1 cellular context compared by ENCODE assay signal in the genomic region with DNA sequence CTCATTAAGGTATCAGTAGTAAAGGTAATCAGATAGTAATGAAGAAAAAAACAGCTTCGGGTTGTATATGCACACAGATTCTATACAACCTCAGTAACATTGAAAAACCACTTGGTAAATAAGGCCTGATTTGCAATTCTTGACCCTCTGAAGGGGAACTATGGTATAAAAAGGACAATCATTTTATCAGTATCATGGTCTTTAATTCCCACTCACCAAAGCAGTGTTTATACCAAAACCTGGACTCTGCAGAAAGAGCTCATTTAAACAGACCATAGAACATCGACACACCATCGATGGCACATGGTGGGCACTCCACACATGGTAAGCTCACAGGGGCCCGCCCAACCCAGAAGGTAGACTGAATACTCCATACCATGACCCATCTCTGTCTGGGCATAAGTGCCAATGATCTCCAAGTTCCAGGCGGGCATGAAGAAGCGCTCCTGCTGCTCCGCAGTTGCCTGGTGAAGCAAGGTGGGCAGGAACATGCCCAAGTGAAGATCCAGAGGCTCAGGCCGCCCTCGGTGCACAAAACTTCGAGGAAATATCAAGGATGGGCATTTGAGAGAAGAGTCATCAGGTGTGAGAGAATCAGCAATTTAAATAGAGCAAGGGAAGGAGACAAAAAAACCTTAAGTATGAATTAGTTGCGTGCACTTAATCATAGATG.
TF ChIP-seq lines count a peak whose summit lies in the region.

No MANE protein-coding gene starts in this region.

TF ChIP-seq in H1, 55 proteins besides CTCF, POLR2A, EP300 and RAD21:
- TF ChIP-seq, protein P1, sequence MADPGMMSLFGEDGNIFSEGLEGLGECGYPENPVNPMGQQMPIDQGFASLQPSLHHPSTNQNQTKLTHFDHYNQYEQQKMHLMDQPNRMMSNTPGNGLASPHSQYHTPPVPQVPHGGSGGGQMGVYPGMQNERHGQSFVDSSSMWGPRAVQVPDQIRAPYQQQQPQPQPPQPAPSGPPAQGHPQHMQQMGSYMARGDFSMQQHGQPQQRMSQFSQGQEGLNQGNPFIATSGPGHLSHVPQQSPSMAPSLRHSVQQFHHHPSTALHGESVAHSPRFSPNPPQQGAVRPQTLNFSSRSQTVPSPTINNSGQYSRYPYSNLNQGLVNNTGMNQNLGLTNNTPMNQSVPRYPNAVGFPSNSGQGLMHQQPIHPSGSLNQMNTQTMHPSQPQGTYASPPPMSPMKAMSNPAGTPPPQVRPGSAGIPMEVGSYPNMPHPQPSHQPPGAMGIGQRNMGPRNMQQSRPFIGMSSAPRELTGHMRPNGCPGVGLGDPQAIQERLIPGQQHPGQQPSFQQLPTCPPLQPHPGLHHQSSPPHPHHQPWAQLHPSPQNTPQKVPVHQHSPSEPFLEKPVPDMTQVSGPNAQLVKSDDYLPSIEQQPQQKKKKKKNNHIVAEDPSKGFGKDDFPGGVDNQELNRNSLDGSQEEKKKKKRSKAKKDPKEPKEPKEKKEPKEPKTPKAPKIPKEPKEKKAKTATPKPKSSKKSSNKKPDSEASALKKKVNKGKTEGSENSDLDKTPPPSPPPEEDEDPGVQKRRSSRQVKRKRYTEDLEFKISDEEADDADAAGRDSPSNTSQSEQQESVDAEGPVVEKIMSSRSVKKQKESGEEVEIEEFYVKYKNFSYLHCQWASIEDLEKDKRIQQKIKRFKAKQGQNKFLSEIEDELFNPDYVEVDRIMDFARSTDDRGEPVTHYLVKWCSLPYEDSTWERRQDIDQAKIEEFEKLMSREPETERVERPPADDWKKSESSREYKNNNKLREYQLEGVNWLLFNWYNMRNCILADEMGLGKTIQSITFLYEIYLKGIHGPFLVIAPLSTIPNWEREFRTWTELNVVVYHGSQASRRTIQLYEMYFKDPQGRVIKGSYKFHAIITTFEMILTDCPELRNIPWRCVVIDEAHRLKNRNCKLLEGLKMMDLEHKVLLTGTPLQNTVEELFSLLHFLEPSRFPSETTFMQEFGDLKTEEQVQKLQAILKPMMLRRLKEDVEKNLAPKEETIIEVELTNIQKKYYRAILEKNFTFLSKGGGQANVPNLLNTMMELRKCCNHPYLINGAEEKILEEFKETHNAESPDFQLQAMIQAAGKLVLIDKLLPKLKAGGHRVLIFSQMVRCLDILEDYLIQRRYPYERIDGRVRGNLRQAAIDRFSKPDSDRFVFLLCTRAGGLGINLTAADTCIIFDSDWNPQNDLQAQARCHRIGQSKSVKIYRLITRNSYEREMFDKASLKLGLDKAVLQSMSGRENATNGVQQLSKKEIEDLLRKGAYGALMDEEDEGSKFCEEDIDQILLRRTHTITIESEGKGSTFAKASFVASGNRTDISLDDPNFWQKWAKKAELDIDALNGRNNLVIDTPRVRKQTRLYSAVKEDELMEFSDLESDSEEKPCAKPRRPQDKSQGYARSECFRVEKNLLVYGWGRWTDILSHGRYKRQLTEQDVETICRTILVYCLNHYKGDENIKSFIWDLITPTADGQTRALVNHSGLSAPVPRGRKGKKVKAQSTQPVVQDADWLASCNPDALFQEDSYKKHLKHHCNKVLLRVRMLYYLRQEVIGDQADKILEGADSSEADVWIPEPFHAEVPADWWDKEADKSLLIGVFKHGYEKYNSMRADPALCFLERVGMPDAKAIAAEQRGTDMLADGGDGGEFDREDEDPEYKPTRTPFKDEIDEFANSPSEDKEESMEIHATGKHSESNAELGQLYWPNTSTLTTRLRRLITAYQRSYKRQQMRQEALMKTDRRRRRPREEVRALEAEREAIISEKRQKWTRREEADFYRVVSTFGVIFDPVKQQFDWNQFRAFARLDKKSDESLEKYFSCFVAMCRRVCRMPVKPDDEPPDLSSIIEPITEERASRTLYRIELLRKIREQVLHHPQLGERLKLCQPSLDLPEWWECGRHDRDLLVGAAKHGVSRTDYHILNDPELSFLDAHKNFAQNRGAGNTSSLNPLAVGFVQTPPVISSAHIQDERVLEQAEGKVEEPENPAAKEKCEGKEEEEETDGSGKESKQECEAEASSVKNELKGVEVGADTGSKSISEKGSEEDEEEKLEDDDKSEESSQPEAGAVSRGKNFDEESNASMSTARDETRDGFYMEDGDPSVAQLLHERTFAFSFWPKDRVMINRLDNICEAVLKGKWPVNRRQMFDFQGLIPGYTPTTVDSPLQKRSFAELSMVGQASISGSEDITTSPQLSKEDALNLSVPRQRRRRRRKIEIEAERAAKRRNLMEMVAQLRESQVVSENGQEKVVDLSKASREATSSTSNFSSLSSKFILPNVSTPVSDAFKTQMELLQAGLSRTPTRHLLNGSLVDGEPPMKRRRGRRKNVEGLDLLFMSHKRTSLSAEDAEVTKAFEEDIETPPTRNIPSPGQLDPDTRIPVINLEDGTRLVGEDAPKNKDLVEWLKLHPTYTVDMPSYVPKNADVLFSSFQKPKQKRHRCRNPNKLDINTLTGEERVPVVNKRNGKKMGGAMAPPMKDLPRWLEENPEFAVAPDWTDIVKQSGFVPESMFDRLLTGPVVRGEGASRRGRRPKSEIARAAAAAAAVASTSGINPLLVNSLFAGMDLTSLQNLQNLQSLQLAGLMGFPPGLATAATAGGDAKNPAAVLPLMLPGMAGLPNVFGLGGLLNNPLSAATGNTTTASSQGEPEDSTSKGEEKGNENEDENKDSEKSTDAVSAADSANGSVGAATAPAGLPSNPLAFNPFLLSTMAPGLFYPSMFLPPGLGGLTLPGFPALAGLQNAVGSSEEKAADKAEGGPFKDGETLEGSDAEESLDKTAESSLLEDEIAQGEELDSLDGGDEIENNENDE (IDR thresholded peaks at IDR 0.05; ENCODE audit: insufficient replicate concordance, low read length): no peak
- TF ChIP-seq ASH2L (IDR thresholded peaks at IDR 0.05; ENCODE audit: low read length): peak; percentile 7
